Comparison of ENCODE assay signal across 33 cellular contexts in the genomic region with DNA sequence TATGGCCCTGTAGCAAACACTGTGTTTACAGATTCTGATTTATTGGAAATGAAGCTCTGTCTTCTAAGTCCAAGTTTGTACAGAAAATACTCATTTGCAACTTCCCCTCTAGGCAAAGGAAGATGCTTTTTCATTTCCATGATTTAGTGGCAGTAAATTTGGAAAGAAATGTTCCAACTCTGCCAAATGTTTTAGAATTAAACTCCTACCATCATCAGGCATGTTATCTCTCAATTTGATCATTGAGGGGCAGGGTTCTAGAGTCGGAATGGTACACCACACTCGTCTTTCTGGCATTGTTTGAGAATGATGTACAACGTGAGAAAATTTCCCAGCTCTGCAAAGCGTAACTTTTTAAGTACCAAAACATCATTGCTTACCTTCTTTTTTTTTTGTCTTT.
"Had no signal": no experiment of that assay in that cellular context is flagged by ENCODE, and none has a peak within 500 bp of the region (broad histone marks: within the 10 kb centered on the region; RNA-seq: fewer than 3 reads in every experiment).

No MANE protein-coding gene starts in this region.

- H3K36me3 ChIP-seq: ascending aorta, cardiac muscle cell, SJCRH30 had no signal

- H3K4me3 Mint-ChIP-seq: activated B cell treated with CpG ODN at 0.5 μM for 24 hours; activated CD8-positive, alpha-beta T cell treated with anti-CD3 and anti-CD28 coated beads for 36 hours; activated naive CD8-positive, alpha-beta T cell treated with anti-CD3 and anti-CD28 coated beads for 36 hours; activated T-cell treated with anti-CD3 and anti-CD28 coated beads, Interleukin-2, amount 50 U/mL, for 72 hours; activated T-helper 17 cell treated with anti-CD3 and anti-CD28 coated beads, Interleukin-2, amount 50 U/mL, for 72 hours; central memory CD8-positive, alpha-beta T cell; T-helper 2 cell treated with Interferon-gamma antibody and Interleukin-4, amounts not matched to agents 5 μg/mL and 100 μg/mL, for 36 hours had no signal

- H3K27me3 ChIP-seq: ascending aorta, cardiac muscle cell, MG63 had no signal

- H3K4me1 Mint-ChIP-seq: activated B cell treated with CpG ODN at 0.5 μM for 24 hours; activated naive CD8-positive, alpha-beta T cell treated with anti-CD3 and anti-CD28 coated beads for 36 hours; central memory CD8-positive, alpha-beta T cell had no signal

- DNase-seq: activated B cell treated with CpG ODN at 0.5 μM for 24 hours; activated CD4-positive, alpha-beta T cell treated with anti-CD3 and anti-CD28 coated beads for 4 hours; activated CD4-positive, CD25-positive, alpha-beta regulatory T cell treated with anti-CD3 and anti-CD28 coated beads, Interleukin-2, amount 50 U/mL, for 72 hours; activated CD8-positive, alpha-beta T cell treated with anti-CD3 and anti-CD28 coated beads for 36 hours; activated effector memory CD4-positive, alpha-beta T cell treated with anti-CD3 and anti-CD28 coated beads, Interleukin-2, amount 50 U/mL, for 16 hours; activated naive CD4-positive, alpha-beta T cell; activated naive CD4-positive, alpha-beta T cell treated with anti-CD3 and anti-CD28 coated beads, Interleukin-2, amount 50 U/mL, for 16 hours; activated naive CD8-positive, alpha-beta T cell treated with anti-CD3 and anti-CD28 coated beads for 36 hours; activated T-cell treated with anti-CD3 and anti-CD28 coated beads, Interleukin-2, amount 50 U/mL, for 1 hour; activated T-cell treated with anti-CD3 and anti-CD28 coated beads, Interleukin-2, amount 50 U/mL, for 72 hours; amniotic stem cell; Karpas-422; MG63; NCI-H1048; NCI-H1105 treated with DMSO at 0.1 percent for 48 hours; NCI-H1436; NCI-H1694; NCI-H1930; NCI-H2081 treated with DMSO at 0.1 percent for 48 hours; NCI-H226; NCI-H446 treated with DMSO at 0.1 percent for 48 hours; NCI-H524; NCI-H69; NCI-H82; SHP77; SJCRH30 had no signal

- H3K4me1 ChIP-seq: ascending aorta, SJCRH30 had no signal

- ATAC-seq: activated CD8-positive, alpha-beta T cell treated with anti-CD3 and anti-CD28 coated beads for 36 hours; activated T-cell treated with anti-CD3 and anti-CD28 coated beads, Interleukin-2, amount 50 U/mL, for 72 hours; activated T-helper 17 cell treated with anti-CD3 and anti-CD28 coated beads, Interleukin-2, amount 50 U/mL, for 72 hours; Panc1 had no signal

- H3K4me3 ChIP-seq: ascending aorta, cardiac muscle cell, MG63, SJCRH30, SK-N-MC had no signal

- H3K36me3 Mint-ChIP-seq: activated naive CD8-positive, alpha-beta T cell treated with anti-CD3 and anti-CD28 coated beads for 36 hours had no signal

- H3K9me3 ChIP-seq: ascending aorta, SJCRH30 had no signal

- H3K27ac Mint-ChIP-seq: activated B cell treated with CpG ODN at 0.5 μM for 24 hours; activated CD8-positive, alpha-beta T cell treated with anti-CD3 and anti-CD28 coated beads for 36 hours; activated naive CD8-positive, alpha-beta T cell treated with anti-CD3 and anti-CD28 coated beads for 36 hours; activated T-cell treated with anti-CD3 and anti-CD28 coated beads, Interleukin-2, amount 50 U/mL, for 72 hours; activated T-helper 17 cell treated with anti-CD3 and anti-CD28 coated beads, Interleukin-2, amount 50 U/mL, for 72 hours; T-helper 2 cell treated with Interferon-gamma antibody and Interleukin-4, amounts not matched to agents 5 μg/mL and 100 μg/mL, for 36 hours had no signal
